ENCODE assay signal across 9 cellular contexts in genomic region chr10:100535338-100535714, GRCh38.
DNase-seq lines count a peak whose midpoint lies in the region; ATAC-seq and TF ChIP-seq lines count a peak whose summit lies in the region.
"Had no signal": no experiment of that assay in that cellular context is flagged by ENCODE, and none has a peak within 500 bp of the region (broad histone marks: within the 10 kb centered on the region; RNA-seq: fewer than 3 reads in every experiment).

No MANE protein-coding gene starts in this region.

- peaks cover 3% of the 10 kb centered on the region; the same call in 1 of the 2 replicates for H3K36me3 ChIP-seq in Loucy (ENCODE audit: insufficient read depth, low read length)

- H3K79me2 ChIP-seq in Loucy (ENCODE audit: insufficient read depth, low read length), result peaks cover 45% of the 10 kb centered on the region

- H3K27me3 ChIP-seq in Loucy (ENCODE audit: insufficient read depth, low read length, poor library complexity, severe bottlenecking), result no peaks in the 10 kb centered on the region

- H3K27me3 Mint-ChIP-seq in stimulated activated memory B cell treated with anti-CD40 and anti-IgM and Interleukin-4, amounts not matched to agents 10 μg/mL and 1 μg/mL and 100 μg/mL, for 72 hours, result no peaks in the 10 kb centered on the region
- H3K27me3 Mint-ChIP-seq: activated naive CD4-positive, alpha-beta T cell treated with anti-CD3 and anti-CD28 coated beads, Interleukin-2, amount 50 U/mL, for 24 hours had no signal

- peak overlapping the region; percentile 84 for H3K9ac ChIP-seq in Loucy (ENCODE audit: low read depth, low read length, poor library complexity, severe bottlenecking)

- no peaks in the 10 kb centered on the region for H3K9me2 ChIP-seq in Loucy (replicated peaks; ENCODE audit: low read depth, low read length)

- TF ChIP-seq CTCF in Loucy (conservative IDR thresholded peaks at IDR 0.05; ENCODE audit: low read length) (no peak), fibroblast of pulmonary artery (IDR thresholded peaks at IDR 0.05; ENCODE audit: low read length, missing control alignments) (no peak)

- no peaks in the 10 kb centered on the region for H3K9me3 ChIP-seq in Loucy (ENCODE audit: insufficient read depth, low read depth, low read length)

- peaks cover 1% of the 10 kb centered on the region for H3K4me1 Mint-ChIP-seq in stimulated activated memory B cell treated with anti-CD40 and anti-IgM and Interleukin-4, amounts not matched to agents 10 μg/mL and 1 μg/mL and 100 μg/mL, for 72 hours

- no peak overlapping the region for H3K4me3 Mint-ChIP-seq in stimulated activated memory B cell treated with anti-CD40 and anti-IgM and Interleukin-4, amounts not matched to agents 10 μg/mL and 1 μg/mL and 100 μg/mL, for 72 hours

- H3K4me1 ChIP-seq in Loucy (ENCODE audit: insufficient read depth, low read length, poor library complexity, severe bottlenecking), result peaks cover 47% of the 10 kb centered on the region

- peaks cover 31% of the 10 kb centered on the region for H4K20me1 ChIP-seq in Loucy (ENCODE audit: insufficient read depth, low read length, poor library complexity, severe bottlenecking)

- no peak overlapping the region for H3K27ac Mint-ChIP-seq in stimulated activated memory B cell treated with anti-CD40 and anti-IgM and Interleukin-4, amounts not matched to agents 10 μg/mL and 1 μg/mL and 100 μg/mL, for 72 hours

- H3K36me3 Mint-ChIP-seq in stimulated activated memory B cell treated with anti-CD40 and anti-IgM and Interleukin-4, amounts not matched to agents 10 μg/mL and 1 μg/mL and 100 μg/mL, for 72 hours, result peaks cover 9% of the 10 kb centered on the region

- H3K4me3 ChIP-seq in Loucy (ENCODE audit: low read length, poor library complexity, severe bottlenecking) (peak overlapping the region; percentile 85), fibroblast of pulmonary artery (replicated peaks; ENCODE audit: low read depth, low read length) (peak overlapping the region; percentile 73)

- H3K4me2 ChIP-seq in Loucy (ENCODE audit: low read depth, low read length, poor library complexity, severe bottlenecking), result peak overlapping the region; percentile 51

- DNase-seq in fibroblast of pulmonary artery (ENCODE audit: low read depth) (no peak), cortex of kidney (lab: John Stamatoyannopoulos, UW) (no peak)
- DNase-seq in activated CD4-positive, CD25-positive, alpha-beta regulatory T cell treated with anti-CD3 and anti-CD28 coated beads, Interleukin-2, amount 50 U/mL, for 72 hours, result no peak

- H3F3A ChIP-seq in Loucy (ENCODE audit: low read depth), result no peaks in the 10 kb centered on the region

- H2AFZ ChIP-seq in Loucy (ENCODE audit: low read length), result peak overlapping the region; percentile 75

- H3K9me3 Mint-ChIP-seq in stimulated activated memory B cell treated with anti-CD40 and anti-IgM and Interleukin-4, amounts not matched to agents 10 μg/mL and 1 μg/mL and 100 μg/mL, for 72 hours, result no peaks in the 10 kb centered on the region
- H3K9me3 Mint-ChIP-seq: activated naive CD4-positive, alpha-beta T cell treated with anti-CD3 and anti-CD28 coated beads, Interleukin-2, amount 50 U/mL, for 24 hours had no signal

- peak; percentile 3 for ATAC-seq in GM19324 (IDR thresholded peaks at IDR 0.05; ENCODE audit: low FRiP score, unreplicated experiment)
- ATAC-seq in stimulated activated memory B cell treated with anti-CD40 and anti-IgM and Interleukin-4, amounts not matched to agents 10 μg/mL and 1 μg/mL and 100 μg/mL, for 72 hours, result peak; percentile 2
- no peak for ATAC-seq in GM19395 (IDR thresholded peaks at IDR 0.05; ENCODE audit: unreplicated experiment)
- no peak for ATAC-seq in HG03460 (IDR thresholded peaks at IDR 0.05; ENCODE audit: unreplicated experiment)

Comparison
In these comparisons a context has a peak if more than half of its experiments do, and no peak if none do; other contexts are left out.
1. ATAC-seq: peak in GM19324 (single experiment) and stimulated activated memory B cell treated with anti-CD40 and anti-IgM and Interleukin-4, amounts not matched to agents 10 μg/mL and 1 μg/mL and 100 μg/mL, for 72 hours (single experiment); none in GM19395 (single experiment) and HG03460 (single experiment).